In the genomic region with DNA sequence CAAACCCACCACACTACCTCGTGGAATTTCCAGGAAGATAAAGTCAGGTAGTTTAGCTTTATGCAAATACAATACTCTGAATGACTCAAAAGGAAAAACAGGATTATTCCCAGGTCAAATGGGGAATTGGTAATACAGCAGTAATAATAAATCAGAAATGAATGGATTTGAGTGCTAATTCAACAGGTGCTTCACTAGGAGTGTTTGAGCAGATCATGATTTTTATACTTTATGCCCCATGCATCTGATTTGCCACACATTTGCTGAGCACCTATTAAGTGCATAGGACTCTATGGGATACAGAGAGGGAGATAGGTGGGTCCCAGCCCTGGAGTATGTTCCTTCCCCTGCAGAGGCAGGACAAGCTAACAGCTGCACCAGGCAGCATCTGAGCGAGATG, we compare ENCODE assay signal across 36 cellular contexts.
"Had no signal": no experiment of that assay in that cellular context is flagged by ENCODE, and none has a peak within 500 bp of the region (broad histone marks: within the 10 kb centered on the region; RNA-seq: fewer than 3 reads in every experiment).

No MANE protein-coding gene starts in this region.

- H3K27me3 ChIP-seq: adrenal gland, ascending aorta, body of pancreas, brain microvascular endothelial cell, breast epithelium, cardiac muscle cell had no signal

- H3K36me3 Mint-ChIP-seq: activated naive CD4-positive, alpha-beta T cell treated with anti-CD3 and anti-CD28 coated beads, Interleukin-2, amount 10 ng/mL, durations not matched to agents 7 days and 5 days; activated naive CD4-positive, alpha-beta T cell treated with anti-CD3 and anti-CD28 coated beads, Interleukin-2, amount 50 U/mL, for 24 hours; activated naive CD8-positive, alpha-beta T cell; activated naive CD8-positive, alpha-beta T cell treated with anti-CD3 and anti-CD28 coated beads for 36 hours; activated naive CD8-positive, alpha-beta T cell treated with anti-CD3 and anti-CD28 coated beads, Interleukin-2, amount 10 ng/mL, durations not matched to agents 7 days and 5 days; brain had no signal

- H3K4me3 ChIP-seq: adrenal gland, ascending aorta, body of pancreas, breast epithelium, cardiac muscle cell had no signal

- ATAC-seq: activated naive CD4-positive, alpha-beta T cell treated with anti-CD3 and anti-CD28 coated beads, Interleukin-2, amount 50 U/mL, for 72 hours; activated naive CD8-positive, alpha-beta T cell treated with anti-CD3 and anti-CD28 coated beads, Interleukin-2, amount 50 U/mL, for 24 hours; activated T-cell treated with anti-CD3 and anti-CD28 coated beads, Interleukin-2, amount 50 U/mL, for 4 hours; activated T-cell treated with anti-CD3 and anti-CD28 coated beads, Interleukin-2, amount 50 U/mL, for 72 hours; activated T-helper 17 cell treated with anti-CD3 and anti-CD28 coated beads, Interleukin-2, amount 50 U/mL, for 72 hours; body of pancreas had no signal

- H3K27ac ChIP-seq: adrenal gland, ascending aorta, body of pancreas, brain microvascular endothelial cell, breast epithelium, cardiac muscle cell had no signal

- H3K9me3 ChIP-seq: adrenal gland, ascending aorta, body of pancreas, breast epithelium had no signal

- H3K36me3 ChIP-seq: adrenal gland, ascending aorta, brain microvascular endothelial cell, breast epithelium, cardiac muscle cell had no signal

- H3K9me3 Mint-ChIP-seq: activated naive CD4-positive, alpha-beta T cell treated with anti-CD3 and anti-CD28 coated beads, Interleukin-2, amount 10 ng/mL, durations not matched to agents 7 days and 5 days; activated naive CD4-positive, alpha-beta T cell treated with anti-CD3 and anti-CD28 coated beads, Interleukin-2, amount 50 U/mL, for 24 hours; activated naive CD8-positive, alpha-beta T cell treated with anti-CD3 and anti-CD28 coated beads for 36 hours; activated naive CD8-positive, alpha-beta T cell treated with anti-CD3 and anti-CD28 coated beads, Interleukin-2, amount 10 ng/mL, durations not matched to agents 7 days and 5 days; activated naive CD8-positive, alpha-beta T cell treated with anti-CD3 and anti-CD28 coated beads, Interleukin-2, amount 50 U/mL, for 24 hours; activated T-cell treated with anti-CD3 and anti-CD28 coated beads, Interleukin-2, amount 50 U/mL, for 24 hours; activated T-cell treated with anti-CD3 and anti-CD28 coated beads, Interleukin-2, amount 50 U/mL, for 4 hours; activated T-helper 1 cell treated with anti-CD3 and anti-CD28 coated beads, Interleukin-12 subunit alpha, Interleukin-12 subunit beta, Interleukin-2, Interleukin-4 antibody, amounts not matched to agents 30 ng/mL and 10 ng/mL and 1 ng/mL, durations not matched to agents 14 hours and 24 hours and 36 hours; activated T-helper 17 cell treated with anti-CD3 and anti-CD28 coated beads, Interleukin-2, amount 50 U/mL, for 72 hours; activated T-helper 2 cell treated with anti-CD3 and anti-CD28 coated beads, Interferon-gamma antibody, Interleukin-2, Interleukin-4, amounts not matched to agents 10 μg/mL and 5 μg/mL and 100 μg/mL, durations not matched to agents 14 hours and 24 hours and 36 hours; central memory CD8-positive, alpha-beta T cell had no signal

- H3K27me3 Mint-ChIP-seq: activated naive CD4-positive, alpha-beta T cell treated with anti-CD3 and anti-CD28 coated beads, Interleukin-2, amount 10 ng/mL, durations not matched to agents 7 days and 5 days had no signal

- H3K4me1 Mint-ChIP-seq: activated naive CD4-positive, alpha-beta T cell treated with anti-CD3 and anti-CD28 coated beads, Interleukin-2, amount 10 ng/mL, durations not matched to agents 7 days and 5 days; activated naive CD4-positive, alpha-beta T cell treated with anti-CD3 and anti-CD28 coated beads, Interleukin-2, amount 50 U/mL, for 24 hours; activated naive CD8-positive, alpha-beta T cell treated with anti-CD3 and anti-CD28 coated beads for 36 hours; activated naive CD8-positive, alpha-beta T cell treated with anti-CD3 and anti-CD28 coated beads, Interleukin-2, amount 10 ng/mL, durations not matched to agents 7 days and 5 days; activated naive CD8-positive, alpha-beta T cell treated with anti-CD3 and anti-CD28 coated beads, Interleukin-2, amount 50 U/mL, for 24 hours; activated T-helper 17 cell treated with anti-CD3 and anti-CD28 coated beads, Interleukin-2, amount 50 U/mL, for 72 hours; central memory CD8-positive, alpha-beta T cell had no signal

- DNase-seq: activated effector memory CD4-positive, alpha-beta T cell treated with anti-CD3 and anti-CD28 coated beads, Interleukin-2, amount 50 U/mL, for 16 hours; activated effector memory CD4-positive, alpha-beta T cell treated with Interleukin-2 at 50 U/mL for 16 hours; activated gamma-delta T cell; activated gamma-delta T cell treated with Interleukin-2 at 50 U/mL for 16 hours; activated naive CD4-positive, alpha-beta T cell; activated naive CD4-positive, alpha-beta T cell treated with anti-CD3 and anti-CD28 coated beads for 36 hours; activated naive CD4-positive, alpha-beta T cell treated with anti-CD3 and anti-CD28 coated beads, Interleukin-2, amount 10 ng/mL, durations not matched to agents 7 days and 5 days; activated naive CD4-positive, alpha-beta T cell treated with anti-CD3 and anti-CD28 coated beads, Interleukin-2, amount 50 U/mL, for 16 hours; activated naive CD4-positive, alpha-beta T cell treated with Interleukin-2 at 50 U/mL for 16 hours; activated naive CD8-positive, alpha-beta T cell treated with anti-CD3 and anti-CD28 coated beads for 36 hours; activated naive CD8-positive, alpha-beta T cell treated with anti-CD3 and anti-CD28 coated beads, Interleukin-2, amount 10 ng/mL, durations not matched to agents 7 days and 5 days; activated naive CD8-positive, alpha-beta T cell treated with anti-CD3 and anti-CD28 coated beads, Interleukin-2, amount 50 U/mL, for 24 hours; activated T-cell treated with anti-CD3 and anti-CD28 coated beads, Interleukin-2, amount 50 U/mL, for 1 hour; activated T-cell treated with anti-CD3 and anti-CD28 coated beads, Interleukin-2, amount 50 U/mL, for 24 hours; activated T-cell treated with anti-CD3 and anti-CD28 coated beads, Interleukin-2, amount 50 U/mL, for 4 hours; activated T-cell treated with anti-CD3 and anti-CD28 coated beads, Interleukin-2, amount 50 U/mL, for 48 hours; activated T-cell treated with anti-CD3 and anti-CD28 coated beads, Interleukin-2, amount 50 U/mL, for 72 hours; adrenal gland; amniotic stem cell; aorta; body of pancreas; brain microvascular endothelial cell; central memory CD4-positive, alpha-beta T cell had no signal

- FAIRE-seq: astrocyte, bronchial epithelial cell had no signal

- H3K27ac Mint-ChIP-seq: activated naive CD4-positive, alpha-beta T cell treated with anti-CD3 and anti-CD28 coated beads for 36 hours; activated naive CD4-positive, alpha-beta T cell treated with anti-CD3 and anti-CD28 coated beads, Interleukin-2, amount 10 ng/mL, durations not matched to agents 7 days and 5 days; activated naive CD4-positive, alpha-beta T cell treated with anti-CD3 and anti-CD28 coated beads, Interleukin-2, amount 50 U/mL, for 24 hours; activated naive CD4-positive, alpha-beta T cell treated with anti-CD3 and anti-CD28 coated beads, Interleukin-2, amount 50 U/mL, for 72 hours; activated naive CD8-positive, alpha-beta T cell; activated naive CD8-positive, alpha-beta T cell treated with anti-CD3 and anti-CD28 coated beads for 36 hours; activated naive CD8-positive, alpha-beta T cell treated with anti-CD3 and anti-CD28 coated beads, Interleukin-2, amount 10 ng/mL, durations not matched to agents 7 days and 5 days; activated naive CD8-positive, alpha-beta T cell treated with anti-CD3 and anti-CD28 coated beads, Interleukin-2, amount 50 U/mL, for 24 hours; activated T-cell treated with anti-CD3 and anti-CD28 coated beads, Interleukin-2, amount 50 U/mL, for 24 hours; activated T-cell treated with anti-CD3 and anti-CD28 coated beads, Interleukin-2, amount 50 U/mL, for 72 hours; activated T-helper 1 cell treated with anti-CD3 and anti-CD28 coated beads, Interleukin-12 subunit alpha, Interleukin-12 subunit beta, Interleukin-2, Interleukin-4 antibody, amounts not matched to agents 30 ng/mL and 10 ng/mL and 1 ng/mL, durations not matched to agents 14 hours and 24 hours and 36 hours; activated T-helper 17 cell treated with anti-CD3 and anti-CD28 coated beads, Interleukin-2, amount 50 U/mL, for 72 hours; activated T-helper 2 cell treated with anti-CD3 and anti-CD28 coated beads, Interferon-gamma antibody, Interleukin-2, Interleukin-4, amounts not matched to agents 10 μg/mL and 5 μg/mL and 100 μg/mL, durations not matched to agents 14 hours and 24 hours and 36 hours had no signal

- H3K4me1 ChIP-seq: adrenal gland, ascending aorta, body of pancreas, breast epithelium had no signal

- H3K4me3 Mint-ChIP-seq: activated naive CD4-positive, alpha-beta T cell treated with anti-CD3 and anti-CD28 coated beads for 36 hours; activated naive CD4-positive, alpha-beta T cell treated with anti-CD3 and anti-CD28 coated beads, Interleukin-2, amount 10 ng/mL, durations not matched to agents 7 days and 5 days; activated naive CD4-positive, alpha-beta T cell treated with anti-CD3 and anti-CD28 coated beads, Interleukin-2, amount 50 U/mL, for 24 hours; activated naive CD8-positive, alpha-beta T cell; activated naive CD8-positive, alpha-beta T cell treated with anti-CD3 and anti-CD28 coated beads for 36 hours; activated naive CD8-positive, alpha-beta T cell treated with anti-CD3 and anti-CD28 coated beads, Interleukin-2, amount 10 ng/mL, durations not matched to agents 7 days and 5 days; activated naive CD8-positive, alpha-beta T cell treated with anti-CD3 and anti-CD28 coated beads, Interleukin-2, amount 50 U/mL, for 24 hours; activated T-cell treated with anti-CD3 and anti-CD28 coated beads, Interleukin-2, amount 50 U/mL, for 24 hours; activated T-cell treated with anti-CD3 and anti-CD28 coated beads, Interleukin-2, amount 50 U/mL, for 4 hours; activated T-cell treated with anti-CD3 and anti-CD28 coated beads, Interleukin-2, amount 50 U/mL, for 72 hours; activated T-helper 1 cell treated with anti-CD3 and anti-CD28 coated beads, Interleukin-12 subunit alpha, Interleukin-12 subunit beta, Interleukin-2, Interleukin-4 antibody, amounts not matched to agents 30 ng/mL and 10 ng/mL and 1 ng/mL, durations not matched to agents 14 hours and 24 hours and 36 hours; activated T-helper 17 cell treated with anti-CD3 and anti-CD28 coated beads, Interleukin-2, amount 50 U/mL, for 72 hours; brain; central memory CD8-positive, alpha-beta T cell had no signal
